12 cellular contexts compared by ENCODE assay signal in genomic region chr9:77916410-77916819, GRCh38.
A peak's percentile ranks its signal among the peaks of the same experiment; 100 is the strongest.
DNase-seq lines count a peak whose midpoint lies in the region; ATAC-seq and TF ChIP-seq lines count a peak whose summit lies in the region.
"Had no signal": no experiment of that assay in that cellular context is flagged by ENCODE, and none has a peak within 500 bp of the region (broad histone marks: within the 10 kb centered on the region; RNA-seq: fewer than 3 reads in every experiment).

No MANE protein-coding gene starts in this region.

- no peaks in the 10 kb centered on the region for H3K4me1 ChIP-seq in PC-3 (ENCODE audit: insufficient read depth, low read length)

- H3K9ac ChIP-seq in PC-3 (ENCODE audit: low read length), result no peak overlapping the region

- peak overlapping the region in 1 of 6 donors; percentile 44 for H3K27ac Mint-ChIP-seq in immature natural killer cell

- CTCF ChIA-PET in PC-3 (lab: Charles Lee), result no interaction called here

- no peak overlapping the region for H3K4me3 Mint-ChIP-seq in immature natural killer cell

- no peak overlapping the region for H3K27ac ChIP-seq in PC-3 (ENCODE audit: low read length)
- H3K27ac ChIP-seq: foreskin keratinocyte, psoas muscle had no signal

- peaks cover 8 to 33% of the 10 kb centered on the region in 2 donors for H3K4me1 Mint-ChIP-seq in immature natural killer cell

- POLR2A ChIA-PET in PC-3 (lab: Charles Lee; ENCODE audit: unreplicated experiment), result no interaction called here

- H3K27me3 Mint-ChIP-seq in immature natural killer cell (ENCODE audit: low read depth in 3 of 3), result no peaks in the 10 kb centered on the region

- ATAC-seq in GM18505 (IDR thresholded peaks at IDR 0.05; ENCODE audit: unreplicated experiment) (peak; percentile 87), GM21390 (IDR thresholded peaks at IDR 0.05; ENCODE audit: unreplicated experiment) (peak; percentile 67), PC-3 (no peak)
- ATAC-seq: foreskin keratinocyte, left lobe of liver, psoas muscle had no signal

- H3K36me3 ChIP-seq in PC-3 (ENCODE audit: low read depth, low read length), result no peaks in the 10 kb centered on the region

- intact Hi-C loops in PC-3 (cut with micrococcal nuclease), result no loop called here

- no peaks in the 10 kb centered on the region for H4K20me1 ChIP-seq in PC-3 (ENCODE audit: low read length)

- no peaks in the 10 kb centered on the region for H3F3A ChIP-seq in PC-3 (ENCODE audit: low read length, unreplicated experiment)

- no peaks in the 10 kb centered on the region for H3K79me2 ChIP-seq in PC-3 (ENCODE audit: low read length)

- no peak overlapping the region; the same call in 1 of the 2 replicates for H3K4me3 ChIP-seq in Jurkat, Clone E6-1 (ENCODE audit: low read length)
- no peak overlapping the region for H3K4me3 ChIP-seq in PC-3 (ENCODE audit: low read length)
- H3K4me3 ChIP-seq: psoas muscle had no signal

- H3K27me3 ChIP-seq in PC-3 (ENCODE audit: low read length), result no peaks in the 10 kb centered on the region
- H3K27me3 ChIP-seq: foreskin keratinocyte had no signal

- H3K9me3 Mint-ChIP-seq in immature natural killer cell, result no peaks in the 10 kb centered on the region

- no TSS peak for BruUV-seq in PC-3 (replicated peaks; lab: Mats Ljungman, UMichigan)

- TF ChIP-seq POLR2A in GM18505 (IDR thresholded peaks at IDR 0.05; ENCODE audit: borderline replicate concordance, extremely low read depth, insufficient read depth, insufficient read length), result no peak

- TF ChIP-seq CTCF in PC-3 (conservative IDR thresholded peaks at IDR 0.05; ENCODE audit: low read depth, low read length), result no peak

- H3K36me3 Mint-ChIP-seq in immature natural killer cell, result peaks cover 0 to 6% (median 0%) of the 10 kb centered on the region in 3 donors

- no peak overlapping the region for H2AFZ ChIP-seq in PC-3 (ENCODE audit: low read length)

- H3K9me3 ChIP-seq in PC-3 (ENCODE audit: low read length), result no peaks in the 10 kb centered on the region
- H3K9me3 ChIP-seq: psoas muscle had no signal

- DNase-seq in Jurkat, Clone E6-1 (ENCODE audit: low read depth, low spot score), result peak; percentile 70
- DNase-seq in lung microvascular endothelial cell (ENCODE audit: low read depth in 2 of 2) (peak; percentile 34 to 72), CD1c-positive myeloid dendritic cell (ENCODE audit: extremely low spot score) (no peak), immature natural killer cell (no peak), SHP77 (lab: John Stamatoyannopoulos, UW) (no peak), PC-3 (no peak)
- DNase-seq: caudate nucleus, foreskin keratinocyte, psoas muscle had no signal

- H3K4me2 ChIP-seq in PC-3 (ENCODE audit: low read length), result no peak overlapping the region

- H3K9me2 ChIP-seq in PC-3 (replicated peaks; ENCODE audit: low read length), result no peaks in the 10 kb centered on the region

Comparison
In these comparisons a context has a peak if more than half of its experiments do, and no peak if none do; other contexts are left out.
1. DNase-seq: peak in Jurkat, Clone E6-1 (single experiment) and lung microvascular endothelial cell (2 of 2); none in CD1c-positive myeloid dendritic cell (single experiment), immature natural killer cell (0 of 3), SHP77 (0 of 2) and PC-3 (single experiment).